ENCODE assay signal across 8 cellular contexts in the genomic region with DNA sequence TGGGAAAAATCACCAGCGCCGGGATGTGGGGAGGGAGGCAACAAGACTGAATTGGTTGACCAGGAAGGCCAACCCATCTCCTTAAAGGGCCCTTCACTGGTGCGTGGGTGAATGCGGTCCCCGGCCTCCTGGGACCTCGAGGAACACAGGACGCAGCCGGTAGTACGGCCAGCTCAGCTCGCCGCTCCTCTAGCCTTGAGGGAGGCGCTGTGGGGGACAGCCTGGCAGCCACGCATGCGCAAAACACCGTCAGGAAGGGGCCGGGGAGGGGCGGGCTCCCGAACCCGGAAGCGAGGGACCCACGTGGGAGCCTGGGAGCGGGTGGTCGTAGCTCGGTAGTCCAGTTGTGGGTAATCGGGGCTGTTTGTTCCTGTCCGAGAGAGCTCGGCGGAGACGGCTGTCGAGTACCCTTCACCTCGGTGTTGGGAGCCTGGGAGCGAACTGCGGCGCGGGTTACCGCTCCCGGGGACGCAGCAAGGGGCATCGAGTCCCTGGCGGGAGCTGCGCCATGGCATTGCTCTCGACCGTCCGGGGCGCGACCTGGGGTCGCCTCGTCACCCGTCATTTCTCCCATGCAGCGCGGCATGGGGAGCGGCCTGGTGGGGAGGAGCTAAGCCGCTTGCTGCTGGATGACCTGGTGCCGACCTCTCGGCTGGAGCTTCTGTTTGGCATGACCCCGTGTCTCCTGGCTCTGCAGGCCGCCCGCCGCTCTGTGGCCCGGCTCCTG. TPM values are rescaled to one million over a fixed set of nuclear protein-coding genes. Genes with fewer than 3 reads are reported as not detected.
DNase-seq lines count a peak whose midpoint lies in the region.

A gene with protein sequence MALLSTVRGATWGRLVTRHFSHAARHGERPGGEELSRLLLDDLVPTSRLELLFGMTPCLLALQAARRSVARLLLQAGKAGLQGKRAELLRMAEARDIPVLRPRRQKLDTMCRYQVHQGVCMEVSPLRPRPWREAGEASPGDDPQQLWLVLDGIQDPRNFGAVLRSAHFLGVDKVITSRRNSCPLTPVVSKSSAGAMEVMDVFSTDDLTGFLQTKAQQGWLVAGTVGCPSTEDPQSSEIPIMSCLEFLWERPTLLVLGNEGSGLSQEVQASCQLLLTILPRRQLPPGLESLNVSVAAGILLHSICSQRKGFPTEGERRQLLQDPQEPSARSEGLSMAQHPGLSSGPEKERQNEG (plus strand): TSS at position 281 of the 727 bp plus-strand sequence. CDS start 228 bp downstream, at position 509.

- peak; percentile 96 for DNase-seq in ELF-1 (ENCODE audit: low read depth, low spot score)
- DNase-seq in GOT3 (lab: John Stamatoyannopoulos, UW) = peak; percentile 47
- peak; percentile 95 for DNase-seq in MG63
- DNase-seq in SJSA1 (ENCODE audit: low read depth in 1 of 2, low spot score in 2 of 2) = peak; percentile 95 to 96
- peak; percentile 90 for DNase-seq in activated gamma-delta T cell treated with anti-CD3 and anti-CD28 coated beads, Interleukin-2, amount 50 U/mL, for 16 hours (ENCODE audit: low read depth)
- DNase-seq in foreskin melanocyte = peak; percentile 81
- DNase-seq in neuronal stem cell (ENCODE audit: low spot score) = peak; percentile 90
- DNase-seq in stromal cell of bone marrow (ENCODE audit: low read depth) = peak; percentile 74

- no peaks in the 10 kb centered on the region for H3K27me3 ChIP-seq in MG63
- no peaks in the 10 kb centered on the region for H3K27me3 ChIP-seq in SJSA1 (replicated peaks)
- H3K27me3 ChIP-seq in neuronal stem cell (ENCODE audit: control insufficient read depth in 3 of 3, insufficient read depth in 3 of 3, low read depth in 1 of 3, low read length in 3 of 3) = peaks cover 0 to 2% (median 0%) of the 10 kb centered on the region in 3 experiments

- H3K4me1 ChIP-seq in SJSA1 (replicated peaks) (peaks cover 14% of the 10 kb centered on the region), neuronal stem cell (ENCODE audit: control insufficient read depth in 2 of 2, insufficient read depth in 1 of 2, low read depth in 1 of 2, low read length in 2 of 2) (peaks cover 13 to 15% of the 10 kb centered on the region in 2 donors)

- no peak within 1 kb of the TSS for H2BK120ac ChIP-seq in neuronal stem cell (ENCODE audit: low read depth, low read length)

- H3K9me3 ChIP-seq in MG63 (no peaks in the 10 kb centered on the region), SJSA1 (replicated peaks) (no peaks in the 10 kb centered on the region), neuronal stem cell (replicated peaks in 1 of 2; ENCODE audit: control insufficient read depth in 2 of 2, insufficient read depth in 1 of 2, low read depth in 1 of 2, low read length in 2 of 2) (no peaks in the 10 kb centered on the region)

- no CpG with 5 or more reads among the region's 60 CpGs for WGBS in neuronal stem cell (ENCODE audit: extremely low coverage in 2 of 2, insufficient read length in 2 of 2, insufficient replicate concordance in 1 of 2), 2 donors

- peak within 1 kb of the TSS; percentile 85 for H3K9ac ChIP-seq in neuronal stem cell (ENCODE audit: low read depth, low read length, poor library complexity)

- peak within 1 kb of the TSS; percentile 45 for H2BK5ac ChIP-seq in neuronal stem cell (ENCODE audit: low read length)

- H2BK15ac ChIP-seq in neuronal stem cell (ENCODE audit: low read length) = peak within 1 kb of the TSS; percentile 22

- H3K4me2 ChIP-seq in neuronal stem cell (ENCODE audit: insufficient read depth, low read length, poor library complexity, severe bottlenecking) = peak within 1 kb of the TSS; percentile 85

- peak within 1 kb of the TSS; percentile 62 for H3K4me3 ChIP-seq in MG63
- H3K4me3 ChIP-seq in SJSA1 = peak within 1 kb of the TSS; percentile 76
- H3K4me3 ChIP-seq in neuronal stem cell (ENCODE audit: low read length in 2 of 2) = peak within 1 kb of the TSS; percentile 67 to 87

- H2AFZ ChIP-seq in neuronal stem cell (ENCODE audit: low read length) = peak within 1 kb of the TSS; percentile 94

- no peak within 1 kb of the TSS for H2AK5ac ChIP-seq in neuronal stem cell (ENCODE audit: low read depth, low read length)

- H3K18ac ChIP-seq in neuronal stem cell (ENCODE audit: low read length) = peak within 1 kb of the TSS; percentile 25

- H3K23ac ChIP-seq in neuronal stem cell (ENCODE audit: low read depth, low read length, poor library complexity) = peak within 1 kb of the TSS; percentile 95

- H4K8ac ChIP-seq in neuronal stem cell (ENCODE audit: low read depth, low read length) = no peak within 1 kb of the TSS

- peaks cover 2% of the 10 kb centered on the region for H3K79me1 ChIP-seq in neuronal stem cell (ENCODE audit: low read depth, low read length)

- H3K4ac ChIP-seq in neuronal stem cell (ENCODE audit: low read length) = no peak within 1 kb of the TSS

- no peak within 1 kb of the TSS for H2BK12ac ChIP-seq in neuronal stem cell (ENCODE audit: low read length)

- peak within 1 kb of the TSS; percentile 21 for H3K14ac ChIP-seq in neuronal stem cell (ENCODE audit: low read length)

- no peak within 1 kb of the TSS for H4K91ac ChIP-seq in neuronal stem cell (ENCODE audit: low read depth, low read length, poor library complexity)

- H3K27ac ChIP-seq in SJSA1 = peak within 1 kb of the TSS; percentile 78
- peak within 1 kb of the TSS; percentile 65 for H3K27ac ChIP-seq in neuronal stem cell (replicated peaks; ENCODE audit: low read length)

- H3K36me3 ChIP-seq in MG63 (peaks cover 29% of the 10 kb centered on the region), SJSA1 (peaks cover 12% of the 10 kb centered on the region; the same call in 1 of the 2 replicates), neuronal stem cell (replicated peaks in 1 of 2; ENCODE audit: control insufficient read depth in 2 of 2, insufficient read depth in 2 of 2, low read length in 2 of 2) (peaks cover 9 to 19% of the 10 kb centered on the region in 2 donors)

RNA-seq across cellular contexts. Expression of the gene that starts here (rescaled TPM):
- 16.7 and 19.9 TPM in 2 replicates for total RNA-seq in MG63 (2014; rRNA removed; shearing (Covaris generic); ENCODE audit: low replicate concordance)
- total RNA-seq in SJSA1 (2014; rRNA removed; shearing (Covaris generic)) = 8.5 and 12.8 TPM in 2 replicates
- 1.1 TPM for polyA plus RNA-seq in neuronal stem cell (2013, experiment 1 of 2)
- 0.97 TPM for polyA plus RNA-seq in neuronal stem cell (2013, experiment 2 of 2)

Comparison
In these comparisons a context has a peak if more than half of its experiments do, and no peak if none do; other contexts are left out.
1. Peak in every context shown above with its lines: DNase-seq, H3K4me3 ChIP-seq and H3K27ac ChIP-seq.